ENCODE assay signal across 14 cellular contexts in genomic region chr4:166839615-166840251, GRCh38.
DNase-seq lines count a peak whose midpoint lies in the region; ATAC-seq and TF ChIP-seq lines count a peak whose summit lies in the region.
"Had no signal": no experiment of that assay in that cellular context is flagged by ENCODE, and none has a peak within 500 bp of the region (broad histone marks: within the 10 kb centered on the region; RNA-seq: fewer than 3 reads in every experiment).

No MANE protein-coding gene starts in this region.

- TF ChIP-seq CTCF in GM06990 (IDR thresholded peaks at IDR 0.05; ENCODE audit: insufficient read depth, low read length, poor library complexity, severe bottlenecking) (peak; percentile 13), lower lobe of right lung (IDR thresholded peaks at IDR 0.05) (no peak)

- H3K27ac ChIP-seq in lower lobe of right lung = no peak overlapping the region
- H3K27ac ChIP-seq: A549, uterus had no signal

- no peaks in the 10 kb centered on the region for H3K4me1 ChIP-seq in lower lobe of right lung
- H3K4me1 ChIP-seq: A549, uterus had no signal

- H3K36me3 ChIP-seq in GM06990 (ENCODE audit: control insufficient read depth, insufficient read depth, low read length) (no peaks in the 10 kb centered on the region), lower lobe of right lung (no peaks in the 10 kb centered on the region)
- H3K36me3 ChIP-seq: uterus had no signal

- DNase-seq in GM06990 (ENCODE audit: extremely low read depth, insufficient read length) (peak; percentile 64), HEK293T (ENCODE audit: extremely low spot score) (no peak), lower lobe of right lung (no peak), NCI-H2029 treated with DMSO at 0.1 percent for 48 hours (lab: John Stamatoyannopoulos, UW) (no peak)
- DNase-seq in stimulated activated CD4-positive, alpha-beta T cell treated with anti-CD3 and anti-CD28 coated beads, Interleukin-12 subunit alpha, Interleukin-12 subunit beta, amount 100 ng/mL, for 4 hours = no peak
- DNase-seq: activated CD4-positive, alpha-beta T cell treated with anti-CD3 and anti-CD28 coated beads for 48 hours; activated effector memory CD4-positive, alpha-beta T cell treated with Interleukin-2 at 50 U/mL for 16 hours; DMS53; NCI-H524; uterus had no signal

- CTCF ChIA-PET in HEK293T (lab: Yijun Ruan, JAX) = interaction anchor here (0.6 kb wide), 1 partner anchor 1276 kb away, joined by 3 read pairs; no protein-coding TSS in a partner anchor

- H3K27me3 ChIP-seq in GM06990 (replicated peaks; ENCODE audit: control insufficient read depth, insufficient read depth, low read length) (no peaks in the 10 kb centered on the region), lower lobe of right lung (ENCODE audit: low read depth) (no peaks in the 10 kb centered on the region)
- H3K27me3 ChIP-seq: uterus had no signal

- ATAC-seq in GM19035 (IDR thresholded peaks at IDR 0.05; ENCODE audit: unreplicated experiment) (peak; percentile 80), HG03159 (IDR thresholded peaks at IDR 0.05; ENCODE audit: unreplicated experiment) (peak; percentile 72), lower lobe of right lung (no peak), esophagus mucosa (no peak)
- ATAC-seq: A549 had no signal

- intact Hi-C loops in lower lobe of right lung (cut with DNase I) = no loop called here

- H3K4me3 ChIP-seq in GM06990 (replicated peaks; ENCODE audit: low read depth, low read length) (no peak overlapping the region), lower lobe of right lung (no peak overlapping the region)
- H3K4me3 ChIP-seq: A549, uterus had no signal

- POLR2A ChIA-PET in HEK293T (lab: Yijun Ruan, JAX) = no interaction called here

- H3K9me3 ChIP-seq in lower lobe of right lung = no peaks in the 10 kb centered on the region
- H3K9me3 ChIP-seq: A549, uterus had no signal

TF ChIP-seq in HEK293T, 16 proteins besides CTCF, POLR2A, EP300 and RAD21:
- TF ChIP-seq CTBP1 (IDR thresholded peaks at IDR 0.05; ENCODE audit: borderline replicate concordance) (no peak), PKNOX1 (IDR thresholded peaks at IDR 0.05) (peak; percentile 19; the same call in 1 of the 2 replicates)

Comparison
In these comparisons a context has a peak if more than half of its experiments do, and no peak if none do; other contexts are left out.
1. ATAC-seq: peak in GM19035 (single experiment) and HG03159 (single experiment); none in lower lobe of right lung (0 of 2) and esophagus mucosa (single experiment).